In the genomic region with DNA sequence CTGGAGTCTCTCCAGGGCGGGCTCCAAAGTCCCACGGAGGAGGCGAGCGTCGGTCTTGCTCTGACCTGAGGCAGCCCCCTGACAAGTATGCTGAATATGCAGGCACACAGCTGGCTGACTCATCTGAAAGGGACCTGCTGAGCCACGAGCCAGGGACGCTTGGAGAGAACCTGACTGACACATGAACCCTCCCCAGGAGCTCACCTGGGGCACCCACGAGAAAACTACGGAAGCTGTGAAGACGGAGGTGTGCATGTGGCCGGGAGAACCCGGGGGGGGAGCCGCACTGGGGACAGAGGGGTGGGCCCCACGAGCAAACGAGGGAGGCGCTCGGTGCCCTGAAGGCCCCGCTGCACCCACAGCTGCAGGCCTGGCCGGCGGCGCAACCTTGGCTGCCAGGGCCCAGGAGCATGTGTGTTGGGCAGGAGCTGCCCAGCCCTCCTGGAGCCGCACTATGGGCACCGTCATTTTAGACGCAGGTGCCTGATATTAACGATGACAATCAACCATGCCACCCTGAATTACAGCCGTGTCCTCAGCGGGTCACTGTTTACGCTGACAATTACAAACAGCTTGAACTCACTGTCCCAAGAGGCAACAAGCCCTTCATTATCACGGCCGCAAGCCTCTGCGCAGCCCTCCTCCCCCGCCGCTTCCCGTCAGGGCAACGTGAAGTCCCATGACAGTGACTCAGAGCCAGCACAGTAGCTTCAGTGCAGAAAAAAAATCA, we compare ENCODE assay signal across 7 cellular contexts.
DNase-seq lines count a peak whose midpoint lies in the region.

No MANE protein-coding gene starts in this region.

- no peaks in the 10 kb centered on the region for H3K9me3 Mint-ChIP-seq in activated CD4-positive, alpha-beta memory T cell treated with anti-CD3 and anti-CD28 coated beads, Interleukin-2, amount 10 ng/mL, durations not matched to agents 7 days and 5 days

- H3K4me3 Mint-ChIP-seq in activated CD4-positive, alpha-beta memory T cell treated with anti-CD3 and anti-CD28 coated beads, Interleukin-2, amount 10 ng/mL, durations not matched to agents 7 days and 5 days = no peak overlapping the region

- H3K4me1 Mint-ChIP-seq in activated CD4-positive, alpha-beta memory T cell treated with anti-CD3 and anti-CD28 coated beads, Interleukin-2, amount 10 ng/mL, durations not matched to agents 7 days and 5 days = no peaks in the 10 kb centered on the region

- DNase-seq in NCI-H1105 (lab: John Stamatoyannopoulos, UW) (peak; percentile 8), anterior cingulate cortex (lab: John Stamatoyannopoulos, UW) (peak in 57 of 58 donors; percentile 32 to 94 (median 83)), hepatic stellate cell (ENCODE audit: low spot score) (peak; percentile 89), UCSD-AML1 (lab: John Stamatoyannopoulos, UW; ENCODE audit: unreplicated experiment) (no peak)
- DNase-seq in activated CD4-positive, alpha-beta memory T cell treated with anti-CD3 and anti-CD28 coated beads, Interleukin-2, amount 10 ng/mL, durations not matched to agents 7 days and 5 days = no peak
- no peak for DNase-seq in activated CD4-positive, alpha-beta T cell treated with anti-CD3 and anti-CD28 coated beads for 1 hour

- H3K27ac ChIP-seq in rectal smooth muscle tissue (ENCODE audit: low read depth, low read length) = peak overlapping the region; percentile 90

- peak overlapping the region; percentile 41 for H3K4me3 ChIP-seq in rectal smooth muscle tissue (ENCODE audit: low read length)

- no peak overlapping the region for H3K9ac ChIP-seq in rectal smooth muscle tissue (ENCODE audit: low read length)

- CTCF ChIA-PET in activated CD4-positive, alpha-beta memory T cell treated with anti-CD3 and anti-CD28 coated beads, Interleukin-2, amount 10 ng/mL, durations not matched to agents 7 days and 5 days (lab: Charles Lee) = no interaction called here

- H3K27me3 Mint-ChIP-seq in activated CD4-positive, alpha-beta memory T cell treated with anti-CD3 and anti-CD28 coated beads, Interleukin-2, amount 10 ng/mL, durations not matched to agents 7 days and 5 days = peaks cover 16% of the 10 kb centered on the region

- peaks cover 34% of the 10 kb centered on the region for H3K4me1 ChIP-seq in rectal smooth muscle tissue (ENCODE audit: control insufficient read depth, insufficient read depth, low read length)

- no peak overlapping the region for H3K27ac Mint-ChIP-seq in activated CD4-positive, alpha-beta memory T cell treated with anti-CD3 and anti-CD28 coated beads, Interleukin-2, amount 10 ng/mL, durations not matched to agents 7 days and 5 days

- no peaks in the 10 kb centered on the region for H3K36me3 ChIP-seq in rectal smooth muscle tissue (ENCODE audit: control insufficient read depth, insufficient read depth, low read length)

- H3K36me3 Mint-ChIP-seq in activated CD4-positive, alpha-beta memory T cell treated with anti-CD3 and anti-CD28 coated beads, Interleukin-2, amount 10 ng/mL, durations not matched to agents 7 days and 5 days (ENCODE audit: low read depth) = no peaks in the 10 kb centered on the region

- no peaks in the 10 kb centered on the region for H3K27me3 ChIP-seq in rectal smooth muscle tissue (ENCODE audit: control insufficient read depth, insufficient read depth, low read length)

- POLR2A ChIA-PET in activated CD4-positive, alpha-beta memory T cell treated with anti-CD3 and anti-CD28 coated beads, Interleukin-2, amount 10 ng/mL, durations not matched to agents 7 days and 5 days (lab: Charles Lee) = no interaction called here

Comparison
In these comparisons a context has a peak if more than half of its experiments do, and no peak if none do; other contexts are left out.
1. DNase-seq: peak in NCI-H1105 (single experiment), anterior cingulate cortex (57 of 58) and hepatic stellate cell (single experiment); none in activated CD4-positive, alpha-beta memory T cell treated with anti-CD3 and anti-CD28 coated beads, Interleukin-2, amount 10 ng/mL, durations not matched to agents 7 days and 5 days (single experiment), UCSD-AML1 (single experiment) and activated CD4-positive, alpha-beta T cell treated with anti-CD3 and anti-CD28 coated beads for 1 hour (single experiment).